ENCODE assay signal across 2 cellular contexts in the genomic region with DNA sequence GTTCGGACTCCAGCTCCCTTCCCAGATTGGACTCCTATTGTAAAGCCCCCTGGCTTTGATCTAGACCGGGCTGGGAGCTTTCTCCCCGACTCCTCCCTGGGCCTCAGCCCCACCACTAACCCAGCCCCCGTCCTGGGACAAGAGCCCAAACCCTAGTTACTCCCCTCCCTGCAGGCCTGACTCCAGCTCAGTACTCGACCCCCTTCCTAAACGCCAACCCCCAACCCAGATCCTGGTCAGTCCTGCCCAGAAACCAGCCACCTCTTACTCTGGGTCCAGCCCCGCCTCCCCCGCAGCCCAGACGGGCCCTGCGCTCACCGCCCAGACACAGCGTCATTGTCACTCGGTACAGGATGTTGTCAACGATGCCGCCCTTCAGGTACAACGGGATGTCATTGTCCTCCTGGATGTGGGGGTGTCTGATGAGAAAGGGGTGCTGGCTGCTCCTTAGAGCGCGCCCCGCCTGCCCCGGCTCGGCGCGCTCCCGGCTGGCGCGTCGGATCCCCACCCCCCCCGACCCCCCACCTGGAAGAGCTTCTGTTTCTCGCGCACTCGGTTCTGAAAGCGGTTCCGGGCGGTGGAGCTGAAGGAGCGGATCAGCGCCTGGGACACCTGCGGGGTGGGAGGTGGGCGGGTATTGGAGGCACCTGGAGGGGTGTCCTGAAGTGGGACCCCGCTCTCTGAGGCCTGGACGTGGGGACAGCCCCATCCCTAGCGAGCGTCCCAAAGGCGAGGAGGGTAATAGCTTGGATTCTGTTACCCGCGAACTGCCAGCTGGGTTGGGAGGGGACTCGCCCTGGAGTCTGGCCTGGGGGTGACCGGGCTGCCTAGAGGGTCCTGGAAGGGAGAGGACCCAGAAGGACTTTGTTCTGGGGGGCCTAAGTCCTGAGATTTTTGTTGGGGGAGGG.
TF ChIP-seq lines count a peak whose summit lies in the region.

No MANE protein-coding gene starts in this region.

TF ChIP-seq in endothelial cell of umbilical vein, 7 proteins besides CTCF, POLR2A, EP300 and RAD21:
- TF ChIP-seq MYC (IDR thresholded peaks at IDR 0.05; ENCODE audit: low read depth, low read length) (no peak), POLR2AphosphoS5 (IDR thresholded peaks at IDR 0.05; ENCODE audit: insufficient read depth, low read depth, low read length) (peak; percentile 9)

TF ChIP-seq in HEK293T, 16 proteins besides CTCF, POLR2A, EP300 and RAD21:
- TF ChIP-seq SUZ12 (IDR thresholded peaks at IDR 0.05) = no peak
- TF ChIP-seq FOXK2 (IDR thresholded peaks at IDR 0.05) = no peak
- TF ChIP-seq HDGF (IDR thresholded peaks at IDR 0.05; ENCODE audit: borderline replicate concordance) = no peak
- no peak for TF ChIP-seq L3MBTL2 (conservative IDR thresholded peaks at IDR 0.05)
- TF ChIP-seq, protein P1, sequence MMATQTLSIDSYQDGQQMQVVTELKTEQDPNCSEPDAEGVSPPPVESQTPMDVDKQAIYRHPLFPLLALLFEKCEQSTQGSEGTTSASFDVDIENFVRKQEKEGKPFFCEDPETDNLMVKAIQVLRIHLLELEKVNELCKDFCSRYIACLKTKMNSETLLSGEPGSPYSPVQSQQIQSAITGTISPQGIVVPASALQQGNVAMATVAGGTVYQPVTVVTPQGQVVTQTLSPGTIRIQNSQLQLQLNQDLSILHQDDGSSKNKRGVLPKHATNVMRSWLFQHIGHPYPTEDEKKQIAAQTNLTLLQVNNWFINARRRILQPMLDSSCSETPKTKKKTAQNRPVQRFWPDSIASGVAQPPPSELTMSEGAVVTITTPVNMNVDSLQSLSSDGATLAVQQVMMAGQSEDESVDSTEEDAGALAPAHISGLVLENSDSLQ (IDR thresholded peaks at IDR 0.05) = no peak
- no peak for TF ChIP-seq TARDBP (IDR thresholded peaks at IDR 0.05)
- TF ChIP-seq ARNT (IDR thresholded peaks at IDR 0.05) = no peak
- no peak for TF ChIP-seq LEF1 (IDR thresholded peaks at IDR 0.05; ENCODE audit: borderline replicate concordance)
- no peak for TF ChIP-seq BHLHE40 (IDR thresholded peaks at IDR 0.05; ENCODE audit: borderline replicate concordance)
- TF ChIP-seq SP1 (IDR thresholded peaks at IDR 0.05) = no peak
- no peak for TF ChIP-seq ELF4 (IDR thresholded peaks at IDR 0.05)
- TF ChIP-seq NFRKB (IDR thresholded peaks at IDR 0.05) = no peak
- no peak for TF ChIP-seq FOXA1 (IDR thresholded peaks at IDR 0.05)
- no peak for TF ChIP-seq ZNF384 (IDR thresholded peaks at IDR 0.05)
- TF ChIP-seq CTBP1 (IDR thresholded peaks at IDR 0.05; ENCODE audit: borderline replicate concordance) = no peak
- no peak for TF ChIP-seq FOXM1 (IDR thresholded peaks at IDR 0.05; ENCODE audit: borderline replicate concordance)
